ENCODE assay signal across 8 cellular contexts in genomic region chr5:139438707-139439012, GRCh38. TPM values are rescaled to one million over a fixed set of nuclear protein-coding genes. Genes with fewer than 3 reads are reported as not detected.
DNase-seq lines count a peak whose midpoint lies in the region; ATAC-seq lines count a peak whose summit lies in the region.

No MANE protein-coding gene starts in this region.

- peaks cover 7% of the 10 kb centered on the region for H3K36me3 Mint-ChIP-seq in T-helper 2 cell treated with Interferon-gamma antibody and Interleukin-4, amounts not matched to agents 5 μg/mL and 100 μg/mL, for 36 hours (ENCODE audit: low read depth)
- peaks cover 24% of the 10 kb centered on the region for H3K36me3 Mint-ChIP-seq in activated T-helper 2 cell treated with anti-CD3 and anti-CD28 coated beads, Interferon-gamma antibody, Interleukin-2, Interleukin-4, amounts not matched to agents 10 μg/mL and 5 μg/mL and 100 μg/mL, durations not matched to agents 14 hours and 24 hours and 36 hours (ENCODE audit: low read depth)

- peak overlapping the region; percentile 100 for H3K27ac Mint-ChIP-seq in T-helper 2 cell treated with Interferon-gamma antibody and Interleukin-4, amounts not matched to agents 5 μg/mL and 100 μg/mL, for 36 hours
- peak overlapping the region; percentile 98 for H3K27ac Mint-ChIP-seq in activated T-helper 2 cell treated with anti-CD3 and anti-CD28 coated beads, Interferon-gamma antibody, Interleukin-2, Interleukin-4, amounts not matched to agents 10 μg/mL and 5 μg/mL and 100 μg/mL, durations not matched to agents 14 hours and 24 hours and 36 hours

- no peaks in the 10 kb centered on the region for H3K9me3 ChIP-seq in iPS-20b (ENCODE audit: insufficient read depth, low read depth, low read length)

- no peak for DNase-seq in T-helper 2 cell treated with Interferon-gamma antibody and Interleukin-4, amounts not matched to agents 5 μg/mL and 100 μg/mL, for 36 hours (ENCODE audit: low spot score)
- DNase-seq in T-helper 2 cell (no peak), substantia nigra (lab: John Stamatoyannopoulos, UW) (no peak), activated gamma-delta T cell treated with Interleukin-2 at 50 U/mL for 16 hours (no peak)
- DNase-seq in activated T-helper 2 cell treated with anti-CD3 and anti-CD28 coated beads, Interferon-gamma antibody, Interleukin-2, Interleukin-4, amounts not matched to agents 10 μg/mL and 5 μg/mL and 100 μg/mL, durations not matched to agents 14 hours and 24 hours and 36 hours (ENCODE audit: low spot score): no peak

- H3K4me1 ChIP-seq in iPS-20b (ENCODE audit: insufficient read depth, low read length): peaks cover 7% of the 10 kb centered on the region; the same call in 1 of the 2 replicates

- peaks cover 44% of the 10 kb centered on the region for H3K4me1 Mint-ChIP-seq in T-helper 2 cell treated with Interferon-gamma antibody and Interleukin-4, amounts not matched to agents 5 μg/mL and 100 μg/mL, for 36 hours (ENCODE audit: low read depth)
- peaks cover 52% of the 10 kb centered on the region for H3K4me1 Mint-ChIP-seq in activated T-helper 2 cell treated with anti-CD3 and anti-CD28 coated beads, Interferon-gamma antibody, Interleukin-2, Interleukin-4, amounts not matched to agents 10 μg/mL and 5 μg/mL and 100 μg/mL, durations not matched to agents 14 hours and 24 hours and 36 hours (ENCODE audit: low read depth)

- H3K4me3 Mint-ChIP-seq in T-helper 2 cell treated with Interferon-gamma antibody and Interleukin-4, amounts not matched to agents 5 μg/mL and 100 μg/mL, for 36 hours: peak overlapping the region; percentile 98
- peak overlapping the region; percentile 93 for H3K4me3 Mint-ChIP-seq in activated T-helper 2 cell treated with anti-CD3 and anti-CD28 coated beads, Interferon-gamma antibody, Interleukin-2, Interleukin-4, amounts not matched to agents 10 μg/mL and 5 μg/mL and 100 μg/mL, durations not matched to agents 14 hours and 24 hours and 36 hours (ENCODE audit: low read depth)

- intact Hi-C loops in activated T-helper 2 cell treated with anti-CD3 and anti-CD28 coated beads, Interferon-gamma antibody, Interleukin-2, Interleukin-4, amounts not matched to agents 10 μg/mL and 5 μg/mL and 100 μg/mL, durations not matched to agents 14 hours and 24 hours and 36 hours (cut with micrococcal nuclease): loop anchor here (1.0 to 5.0 kb wide), 6 partner anchors 9 to 123 kb away; partner anchors contain the start of gene UBE2D2

- no peak overlapping the region for H3K27ac ChIP-seq in iPS-20b (ENCODE audit: low read length)
- H3K27ac ChIP-seq in substantia nigra (ENCODE audit: low read depth, low read length, poor library complexity, severe bottlenecking): peak overlapping the region; percentile 98

- no peaks in the 10 kb centered on the region for H3K27me3 ChIP-seq in iPS-20b (ENCODE audit: insufficient read depth, low read length)

- H3K27me3 Mint-ChIP-seq in T-helper 2 cell treated with Interferon-gamma antibody and Interleukin-4, amounts not matched to agents 5 μg/mL and 100 μg/mL, for 36 hours (ENCODE audit: low read depth): no peaks in the 10 kb centered on the region
- H3K27me3 Mint-ChIP-seq in activated T-helper 2 cell treated with anti-CD3 and anti-CD28 coated beads, Interferon-gamma antibody, Interleukin-2, Interleukin-4, amounts not matched to agents 10 μg/mL and 5 μg/mL and 100 μg/mL, durations not matched to agents 14 hours and 24 hours and 36 hours (ENCODE audit: low read depth): no peaks in the 10 kb centered on the region

- H3K4me3 ChIP-seq in iPS-20b (ENCODE audit: low read length): peak overlapping the region; percentile 94

- no peaks in the 10 kb centered on the region for H3K9me3 Mint-ChIP-seq in T-helper 2 cell treated with Interferon-gamma antibody and Interleukin-4, amounts not matched to agents 5 μg/mL and 100 μg/mL, for 36 hours
- no peaks in the 10 kb centered on the region for H3K9me3 Mint-ChIP-seq in activated T-helper 2 cell treated with anti-CD3 and anti-CD28 coated beads, Interferon-gamma antibody, Interleukin-2, Interleukin-4, amounts not matched to agents 10 μg/mL and 5 μg/mL and 100 μg/mL, durations not matched to agents 14 hours and 24 hours and 36 hours

- peaks cover 6% of the 10 kb centered on the region; the same call in 1 of the 2 replicates for H3K36me3 ChIP-seq in iPS-20b (ENCODE audit: insufficient read depth, low read depth, low read length)

- H3K9ac ChIP-seq in iPS-20b (ENCODE audit: low read depth, low read length): peak overlapping the region; percentile 46; the same call in 1 of the 2 replicates

- no peak for ATAC-seq in HG03159 (IDR thresholded peaks at IDR 0.05; ENCODE audit: unreplicated experiment)
- ATAC-seq in GM18502 (IDR thresholded peaks at IDR 0.05; ENCODE audit: poor library complexity, unreplicated experiment): no peak

RNA-seq across cellular contexts. Expression of gene DNAJC18, which starts 0.7 kb away (rescaled TPM):
- total RNA-seq in activated T-helper 2 cell treated with anti-CD3 and anti-CD28 coated beads, Interferon-gamma antibody, Interleukin-2, Interleukin-4, amounts not matched to agents 10 μg/mL and 5 μg/mL and 100 μg/mL, durations not matched to agents 14 hours and 24 hours and 36 hours: 29.8 and 35.8 TPM in 2 replicates

RNA-seq across cellular contexts. Expression of gene ECSCR, which starts 23.9 kb away (rescaled TPM):
- total RNA-seq in activated T-helper 2 cell treated with anti-CD3 and anti-CD28 coated beads, Interferon-gamma antibody, Interleukin-2, Interleukin-4, amounts not matched to agents 10 μg/mL and 5 μg/mL and 100 μg/mL, durations not matched to agents 14 hours and 24 hours and 36 hours: 1.0 and 1.7 TPM in 2 replicates

RNA-seq across cellular contexts. Expression of gene SMIM33, which starts 32.1 kb away (rescaled TPM):
- 0.23 and 0.25 TPM in 2 replicates for total RNA-seq in activated T-helper 2 cell treated with anti-CD3 and anti-CD28 coated beads, Interferon-gamma antibody, Interleukin-2, Interleukin-4, amounts not matched to agents 10 μg/mL and 5 μg/mL and 100 μg/mL, durations not matched to agents 14 hours and 24 hours and 36 hours

RNA-seq across cellular contexts. Expression of gene SPATA24, which starts 34.8 kb away (rescaled TPM):
- total RNA-seq in activated T-helper 2 cell treated with anti-CD3 and anti-CD28 coated beads, Interferon-gamma antibody, Interleukin-2, Interleukin-4, amounts not matched to agents 10 μg/mL and 5 μg/mL and 100 μg/mL, durations not matched to agents 14 hours and 24 hours and 36 hours: 4.7 and 4.8 TPM in 2 replicates

RNA-seq across cellular contexts. Expression of gene PROB1, which starts 43.8 kb away (rescaled TPM):
- 7.7 and 8.3 TPM in 2 replicates for total RNA-seq in activated T-helper 2 cell treated with anti-CD3 and anti-CD28 coated beads, Interferon-gamma antibody, Interleukin-2, Interleukin-4, amounts not matched to agents 10 μg/mL and 5 μg/mL and 100 μg/mL, durations not matched to agents 14 hours and 24 hours and 36 hours
